Comparison of ENCODE assay signal across 2 cellular contexts in genomic region chr14:68261092-68261842, GRCh38.
A peak's percentile ranks its signal among the peaks of the same experiment; 100 is the strongest.
TF ChIP-seq lines count a peak whose summit lies in the region.

No MANE protein-coding gene starts in this region.

TF ChIP-seq in IMR-90, 13 proteins besides CTCF, POLR2A, EP300 and RAD21:
- TF ChIP-seq MXI1 (IDR thresholded peaks at IDR 0.05; ENCODE audit: borderline replicate concordance, low read depth, low read length) (no peak), RCOR1 (IDR thresholded peaks at IDR 0.05; ENCODE audit: insufficient replicate concordance, low read length) (no peak), MAZ (IDR thresholded peaks at IDR 0.05; ENCODE audit: borderline replicate concordance, low read depth, low read length) (no peak), CEBPB (IDR thresholded peaks at IDR 0.05; ENCODE audit: low read depth, low read length) (no peak), FOS (IDR thresholded peaks at IDR 0.05; ENCODE audit: low read depth, low read length) (no peak), USF2 (IDR thresholded peaks at IDR 0.05; ENCODE audit: low read depth, low read length) (no peak), MAFK (IDR thresholded peaks at IDR 0.05; ENCODE audit: low read depth, low read length) (no peak), SMC3 (IDR thresholded peaks at IDR 0.05; ENCODE audit: low read depth, low read length) (no peak), ELK1 (IDR thresholded peaks at IDR 0.05; ENCODE audit: borderline replicate concordance, low read depth, low read length) (no peak), BHLHE40 (IDR thresholded peaks at IDR 0.05; ENCODE audit: low read depth, low read length) (no peak), CHD1 (IDR thresholded peaks at IDR 0.05; ENCODE audit: low read depth, low read length) (no peak)

TF ChIP-seq in H1, 55 proteins besides CTCF, POLR2A, EP300 and RAD21:
- TF ChIP-seq SP2 (IDR thresholded peaks at IDR 0.05; ENCODE audit: low read length) (no peak), CHD7 (IDR thresholded peaks at IDR 0.05; ENCODE audit: insufficient replicate concordance, low read length) (peak; percentile 91), SAP30 (IDR thresholded peaks at IDR 0.05; ENCODE audit: insufficient read depth, insufficient replicate concordance, low read length) (no peak), SRF (IDR thresholded peaks at IDR 0.05; ENCODE audit: low read depth, low read length) (peak; percentile 25; the same call in 1 of the 2 replicates), SP1 (IDR thresholded peaks at IDR 0.05; ENCODE audit: low read depth, low read length) (0 out of 2 replicates have a peak, but pooled peaks have one; percentile 53), SUZ12 (IDR thresholded peaks at IDR 0.05; ENCODE audit: low read length) (no peak), MAX (IDR thresholded peaks at IDR 0.05) (no peak), CHD2 (IDR thresholded peaks at IDR 0.05; ENCODE audit: low read length) (no peak), CREB1 (IDR thresholded peaks at IDR 0.05) (no peak), NANOG (IDR thresholded peaks at IDR 0.05; ENCODE audit: insufficient read depth, low read depth, low read length, poor library complexity, severe bottlenecking) (peak; percentile 76), GABPA (IDR thresholded peaks at IDR 0.05; ENCODE audit: borderline replicate concordance, insufficient read depth, low read length) (no peak), RNF2 (IDR thresholded peaks at IDR 0.05; ENCODE audit: borderline replicate concordance, low read depth, low read length, missing control alignments, poor library complexity, severe bottlenecking) (no peak), RFX5 (IDR thresholded peaks at IDR 0.05; ENCODE audit: borderline replicate concordance, low read depth, low read length) (no peak), TEAD4 (IDR thresholded peaks at IDR 0.05; ENCODE audit: low read depth, low read length) (0 out of 2 replicates have a peak, but pooled peaks have one; percentile 17), EGR1 (IDR thresholded peaks at IDR 0.05; ENCODE audit: borderline replicate concordance, low read depth, low read length) (no peak), E2F6 (IDR thresholded peaks at IDR 0.05) (no peak), FOSL1 (IDR thresholded peaks at IDR 0.05; ENCODE audit: insufficient read depth, low read depth, low read length) (no peak), RXRA (IDR thresholded peaks at IDR 0.05; ENCODE audit: insufficient read depth, low read depth, low read length) (no peak), HDAC2 (IDR thresholded peaks at IDR 0.05; ENCODE audit: borderline replicate concordance in 1 of 2, low read depth in 2 of 2, low read length in 2 of 2) (peak in 1 of 2 experiments; percentile 72; a peak in 1 of 4 replicates), SIX5 (IDR thresholded peaks at IDR 0.05; ENCODE audit: low read depth, low read length) (peak; percentile 8; the same call in 1 of the 2 replicates), POU5F1 (IDR thresholded peaks at IDR 0.05; ENCODE audit: low read depth, low read length) (no peak), CHD1 (IDR thresholded peaks at IDR 0.05; ENCODE audit: low read depth, low read length) (no peak), MAFK (IDR thresholded peaks at IDR 0.05; ENCODE audit: low read depth, low read length) (no peak), USF2 (IDR thresholded peaks at IDR 0.05; ENCODE audit: low read length) (no peak), PHF8 (conservative IDR thresholded peaks at IDR 0.05; ENCODE audit: low read depth, low read length) (no peak)
TF ChIP-seq in H1: peak in this region for 7.
